10 cellular contexts compared by ENCODE assay signal in genomic region chr14:70318635-70319013, GRCh38.
"Had no signal": no experiment of that assay in that cellular context is flagged by ENCODE, and none has a peak within 500 bp of the region (broad histone marks: within the 10 kb centered on the region; RNA-seq: fewer than 3 reads in every experiment).

No MANE protein-coding gene starts in this region.

- H3K4me3 ChIP-seq: K562 had no signal

- H3K27ac ChIP-seq: KMS-11, RWPE1 had no signal

- H3K4me1 Mint-ChIP-seq: IgD-negative memory B cell had no signal

- H3K4me3 Mint-ChIP-seq: IgD-negative memory B cell had no signal

- DNase-seq: MM.1S; NCI-H187; NCI-H2029; NCI-H226; NK-92 treated with Interleukin-12 subunit alpha and Interleukin-12 subunit beta, amount 100 ng/mL, for 24 hours had no signal

- H3K9me3 ChIP-seq: SK-N-SH had no signal
